8 cellular contexts compared by ENCODE assay signal in genomic region chr11:68841718-68842426, GRCh38. TPM values are rescaled to one million over a fixed set of nuclear protein-coding genes. Genes with fewer than 3 reads are reported as not detected.
DNase-seq lines count a peak whose midpoint lies in the region; ATAC-seq, FAIRE-seq and TF ChIP-seq lines count a peak whose summit lies in the region.

CPT1A (minus strand) TSS chr11:68841916; CDS start chr11:68815474, 26,442 bp downstream.

- H3K4me1 Mint-ChIP-seq in endothelial cell (ENCODE audit: unreplicated experiment) = peaks cover 10% of the 10 kb centered on the region

- peaks cover 14% of the 10 kb centered on the region for H3K27me3 Mint-ChIP-seq in endothelial cell (ENCODE audit: unreplicated experiment)

- TF ChIP-seq CTCF in endothelial cell (IDR thresholded peaks at IDR 0.05; ENCODE audit: unreplicated experiment) = no peak

- no peak within 1 kb of the TSS for H3K27ac ChIP-seq in mesodermal cell (ENCODE audit: low read depth, low read length, severe bottlenecking)

- H3K4me3 Mint-ChIP-seq in endothelial cell (ENCODE audit: unreplicated experiment) = no peak within 1 kb of the TSS

- no peak within 1 kb of the TSS for H3K27ac Mint-ChIP-seq in endothelial cell (ENCODE audit: unreplicated experiment)

- H3K9me3 ChIP-seq in mesodermal cell (ENCODE audit: control insufficient read depth, low read length) = no peaks in the 10 kb centered on the region

- H3K36me3 Mint-ChIP-seq in endothelial cell (ENCODE audit: low read depth, unreplicated experiment) = peaks cover 3% of the 10 kb centered on the region

- peak within 1 kb of the TSS; percentile 18 for H3K4me3 ChIP-seq in mesodermal cell (ENCODE audit: extremely low read depth, insufficient read depth, low read length, poor library complexity, severe bottlenecking)

- H3K4me1 ChIP-seq in mesodermal cell (ENCODE audit: control insufficient read depth, insufficient read depth, low read length, poor library complexity, severe bottlenecking) = peaks cover 10% of the 10 kb centered on the region

- H3K36me3 ChIP-seq in mesodermal cell (ENCODE audit: control insufficient read depth, insufficient read depth, low read length) = no peaks in the 10 kb centered on the region

- DNase-seq in DMS114 treated with DMSO at 0.1 percent for 48 hours (lab: John Stamatoyannopoulos, UW; ENCODE audit: unreplicated experiment) = peak; percentile 97
- peak; percentile 67 for DNase-seq in NCI-H82 (lab: John Stamatoyannopoulos, UW)
- DNase-seq in activated CD8-positive, alpha-beta memory T cell treated with anti-CD3 and anti-CD28 coated beads, Interleukin-2, amount 50 U/mL, for 48 hours = peak; percentile 86
- peak; percentile 56 for DNase-seq in endothelial cell (ENCODE audit: low spot score)
- DNase-seq in stimulated activated CD8-positive, alpha-beta memory T cell treated with anti-CD3 and anti-CD28 coated beads, Interleukin-4, amount 100 ng/mL, for 48 hours = peak; percentile 79
- DNase-seq in urothelium cell line (ENCODE audit: low spot score) = no peak

- WGBS in mesodermal cell (ENCODE audit: insufficient coverage in 2 of 2), 2 experiments = 15 to 16% methylated on average over 45 to 58 of the region's 82 CpGs

- ATAC-seq in HG02642 (IDR thresholded peaks at IDR 0.05; ENCODE audit: poor library complexity, unreplicated experiment) = peak; percentile 28

- no peak for FAIRE-seq in urothelium cell line (lab: Jason Lieb, UNC)

- H3K9me3 Mint-ChIP-seq in endothelial cell (ENCODE audit: unreplicated experiment) = no peaks in the 10 kb centered on the region

RNA-seq across cellular contexts. Expression of gene CPT1A, which starts in this region (rescaled TPM):
- total RNA-seq in endothelial cell (ENCODE audit: unreplicated experiment) = 0.36 TPM
- 0.85 TPM for polyA plus RNA-seq in mesodermal cell (2013, experiment 1 of 2)
- 0.81 TPM for polyA plus RNA-seq in mesodermal cell (2013, experiment 2 of 2)

Comparison
In these comparisons a context has a peak if more than half of its experiments do, and no peak if none do; other contexts are left out.
1. Peak in DNase-seq in endothelial cell; RNA of the gene not detected or under 1 TPM.